Comparison of ENCODE assay signal across 8 cellular contexts in the genomic region with DNA sequence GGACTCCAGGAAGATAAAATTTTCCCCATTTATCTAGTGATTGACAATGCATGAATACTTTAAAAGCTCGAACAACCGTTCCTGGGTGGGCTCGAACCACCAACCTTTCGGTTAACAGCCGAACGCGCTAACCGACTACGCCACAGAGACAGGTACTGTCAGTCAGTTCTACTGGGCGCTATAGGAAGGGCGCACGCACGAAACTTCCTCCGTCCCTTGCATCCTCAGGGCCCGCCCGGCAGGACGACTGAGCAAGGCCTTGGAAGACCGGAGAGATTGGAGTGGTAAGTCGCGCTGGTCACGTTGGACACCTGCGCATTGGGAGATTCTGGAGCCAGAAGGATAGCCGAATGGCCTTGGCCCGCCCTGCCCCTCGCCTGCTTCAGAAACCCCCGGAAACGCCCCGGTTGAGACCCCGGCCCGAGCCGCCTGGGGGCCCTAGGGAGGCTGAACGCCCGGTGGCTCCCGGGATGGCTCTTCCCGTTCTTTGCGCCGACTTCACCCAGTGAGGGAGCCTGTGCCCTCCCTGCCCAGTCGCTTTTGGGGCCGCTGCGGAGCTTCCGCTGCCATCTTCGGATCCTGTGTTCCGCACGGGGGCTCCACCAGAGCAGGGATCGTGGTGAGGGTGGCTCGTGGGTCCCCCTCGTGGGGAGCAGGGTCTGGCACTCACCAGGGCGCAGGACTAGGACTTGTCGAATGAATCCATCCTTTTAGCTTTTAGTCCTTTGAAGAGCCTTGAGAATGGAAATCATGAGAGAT. TPM values are rescaled to one million over a fixed set of nuclear protein-coding genes. Genes with fewer than 3 reads are reported as not detected.
DNase-seq lines count a peak whose midpoint lies in the region; ATAC-seq and TF ChIP-seq lines count a peak whose summit lies in the region.
"Not testable (repeated sequence)": the region's sequence is repeated elsewhere in the genome, so short reads cannot be mapped to it uniquely, and the experiment has no call there.

No MANE protein-coding gene starts in this region.

- peak overlapping the region; percentile 52 to 65 for H3K9ac ChIP-seq in mucosa of rectum (ENCODE audit: low read depth in 1 of 2, low read length in 2 of 2)

- not testable (repeated sequence) for H3K27me3 ChIP-seq in AG04450 (ENCODE audit: control insufficient read depth, insufficient read depth, low read length); mucosa of rectum (ENCODE audit: control insufficient read depth in 2 of 2, insufficient read depth in 2 of 2, low read length in 2 of 2)

- TF ChIP-seq CTCF in AG04450 (IDR thresholded peaks at IDR 0.05; ENCODE audit: low read depth, low read length) (peak; percentile 16; the same call in 1 of the 2 replicates), GM20000 (IDR thresholded peaks at IDR 0.05; ENCODE audit: extremely low read depth, missing control alignments) (peak; percentile 12)
- not testable (repeated sequence) for TF ChIP-seq CTCF in foreskin fibroblast (IDR thresholded peaks at IDR 0.05; ENCODE audit: low read depth, low read length)

- CTCF ChIA-PET in AG04450 (lab: Charles Lee): not testable (repeated sequence)

- H3K27me3 Mint-ChIP-seq in activated naive CD8-positive, alpha-beta T cell treated with anti-CD3 and anti-CD28 coated beads, Interleukin-2, amount 50 U/mL, for 24 hours: not testable (repeated sequence)

- H3K4me3 ChIP-seq in AG04450 (ENCODE audit: low read depth, low read length) (peak overlapping the region; percentile 52), foreskin fibroblast (ENCODE audit: low read depth in 1 of 2, low read length in 2 of 2) (peak overlapping the region; percentile 41 to 52), mucosa of rectum (ENCODE audit: low read length in 2 of 2) (peak overlapping the region; percentile 71 to 72)

- not testable (repeated sequence) for H3K4me1 Mint-ChIP-seq in activated naive CD8-positive, alpha-beta T cell treated with anti-CD3 and anti-CD28 coated beads, Interleukin-2, amount 50 U/mL, for 24 hours

- not testable (repeated sequence) for ATAC-seq in activated naive CD8-positive, alpha-beta T cell treated with anti-CD3 and anti-CD28 coated beads, Interleukin-2, amount 50 U/mL, for 24 hours

- POLR2A ChIA-PET in AG04450 (lab: Yijun Ruan, JAX): not testable (repeated sequence)

- H3K9me3 ChIP-seq in AG04450 (ENCODE audit: control insufficient read depth, insufficient read depth, low read length); mucosa of rectum (ENCODE audit: control insufficient read depth in 2 of 2, low read length in 2 of 2): not testable (repeated sequence)

- peak overlapping the region; percentile 84 for H3K4me3 Mint-ChIP-seq in activated naive CD8-positive, alpha-beta T cell treated with anti-CD3 and anti-CD28 coated beads, Interleukin-2, amount 50 U/mL, for 24 hours

- DNase-seq in AG04450 (ENCODE audit: low read depth, low spot score): not testable (repeated sequence)
- peak; percentile 2 for DNase-seq in GM20000 (ENCODE audit: low spot score)
- DNase-seq in NCI-H345 treated with DMSO at 0.1 percent for 48 hours (lab: John Stamatoyannopoulos, UW; ENCODE audit: unreplicated experiment): peak; percentile 30
- DNase-seq in activated CD4-positive, CD25-positive, alpha-beta regulatory T cell (lab: John Stamatoyannopoulos, UW): peak; percentile 19 to 61 (median 36)
- peak; percentile 84 for DNase-seq in activated naive CD8-positive, alpha-beta T cell treated with anti-CD3 and anti-CD28 coated beads, Interleukin-2, amount 50 U/mL, for 24 hours
- peak; percentile 47 to 58 for DNase-seq in foreskin fibroblast
- peak; percentile 72 for DNase-seq in stimulated activated CD4-positive, alpha-beta T cell treated with anti-CD3 and anti-CD28 coated beads, Interleukin-1b, Interleukin-23, amount 100 ng/mL, for 48 hours

- not testable (repeated sequence) for H3K36me3 Mint-ChIP-seq in activated naive CD8-positive, alpha-beta T cell treated with anti-CD3 and anti-CD28 coated beads, Interleukin-2, amount 50 U/mL, for 24 hours (ENCODE audit: low read depth)

- H3K4me1 ChIP-seq in mucosa of rectum (ENCODE audit: control insufficient read depth in 2 of 2, insufficient read depth in 2 of 2, low read length in 2 of 2): not testable (repeated sequence)

- H3K9me3 Mint-ChIP-seq in activated naive CD8-positive, alpha-beta T cell treated with anti-CD3 and anti-CD28 coated beads, Interleukin-2, amount 50 U/mL, for 24 hours: not testable (repeated sequence)

- H3K27ac Mint-ChIP-seq in activated naive CD8-positive, alpha-beta T cell treated with anti-CD3 and anti-CD28 coated beads, Interleukin-2, amount 50 U/mL, for 24 hours: peak overlapping the region; percentile 96

- not testable (repeated sequence) for H3K27ac ChIP-seq in AG04450 (ENCODE audit: low read depth, low read length)
- H3K27ac ChIP-seq in mucosa of rectum (ENCODE audit: low read depth in 2 of 2, low read length in 2 of 2): peak overlapping the region; percentile 65 to 68

- H3K36me3 ChIP-seq in mucosa of rectum (ENCODE audit: control insufficient read depth in 2 of 2, insufficient read depth in 2 of 2, low read length in 2 of 2): not testable (repeated sequence)

RNA-seq across cellular contexts. Expression of a gene that starts 45.2 kb away (rescaled TPM):
- 0.43 TPM in 1 of 2 replicates, not detected in the other for polyA plus RNA-seq in AG04450 (2011; rRNA removed)
- polyA minus RNA-seq in AG04450 (2011; rRNA and poly(A)+ RNA removed): not detected in 2 replicates
